Comparison of ENCODE assay signal across 1 cellular context in genomic region chr6:33856655-33857054, GRCh38.
TF ChIP-seq lines count a peak whose summit lies in the region.

No MANE protein-coding gene starts in this region.

TF ChIP-seq in SK-N-SH treated with all-trans-retinoic acid at 6 μM for 48 hours, 23 proteins besides CTCF, POLR2A, EP300 and RAD21 (continued from another document):
- TF ChIP-seq TSHZ2 (CRISPR knock-in tag; IDR thresholded peaks at IDR 0.05) (no peak), ZC3H10 (CRISPR knock-in tag; IDR thresholded peaks at IDR 0.05) (no peak), ARNTL (CRISPR knock-in tag; IDR thresholded peaks at IDR 0.05; ENCODE audit: borderline replicate concordance, low read depth) (no peak), ZNF8 (CRISPR knock-in tag; IDR thresholded peaks at IDR 0.05) (no peak), RARB (CRISPR knock-in tag; IDR thresholded peaks at IDR 0.05) (no peak), TCF4 (CRISPR knock-in tag; IDR thresholded peaks at IDR 0.05; ENCODE audit: borderline replicate concordance) (no peak)
